ENCODE assay signal across 33 cellular contexts in genomic region chr20:62699741-62700140, GRCh38. TPM values are rescaled to one million over a fixed set of nuclear protein-coding genes. Genes with fewer than 3 reads are reported as not detected.
"Had no signal": no experiment of that assay in that cellular context is flagged by ENCODE, and none has a peak within 500 bp of the region (broad histone marks: within the 10 kb centered on the region; RNA-seq: fewer than 3 reads in every experiment).

No MANE protein-coding gene starts in this region.

- H3K27ac ChIP-seq: adrenal gland, body of pancreas, breast epithelium, cardiac muscle cell, coronary artery, dorsolateral prefrontal cortex had no signal

- H3K27me3 ChIP-seq: adrenal gland, body of pancreas, cardiac muscle cell had no signal

- H3K4me3 ChIP-seq: adrenal gland, body of pancreas, breast epithelium, cardiac muscle cell, coronary artery, dorsolateral prefrontal cortex had no signal

- H3K9me3 ChIP-seq: adrenal gland, body of pancreas, breast epithelium had no signal

- DNase-seq: activated CD4-positive, alpha-beta memory T cell treated with anti-CD3 and anti-CD28 coated beads for 36 hours; activated CD4-positive, alpha-beta T cell treated with anti-CD3 and anti-CD28 coated beads for 36 hours; activated CD4-positive, alpha-beta T cell treated with anti-CD3 and anti-CD28 coated beads, Interleukin-2, amount 10 ng/mL, durations not matched to agents 24 days and 14 days; activated CD4-positive, CD25-positive, alpha-beta regulatory T cell; activated CD4-positive, CD25-positive, alpha-beta regulatory T cell treated with anti-CD3 and anti-CD28 coated beads, Interleukin-2, amount 50 U/mL, for 72 hours; activated CD8-positive, alpha-beta memory T cell treated with anti-CD3 and anti-CD28 coated beads, Interleukin-2, amount 10 ng/mL, durations not matched to agents 7 days and 5 days; activated CD8-positive, alpha-beta memory T cell treated with anti-CD3 and anti-CD28 coated beads, Interleukin-2, amount 50 U/mL, for 4 hours; activated CD8-positive, alpha-beta T cell treated with anti-CD3 and anti-CD28 coated beads, Interleukin-2, amount 10 ng/mL, durations not matched to agents 7 days and 5 days; activated effector memory CD4-positive, alpha-beta T cell treated with anti-CD3 and anti-CD28 coated beads, Interleukin-2, amount 50 U/mL, for 16 hours; activated naive CD4-positive, alpha-beta T cell treated with anti-CD3 and anti-CD28 coated beads for 36 hours; activated naive CD8-positive, alpha-beta T cell treated with anti-CD3 and anti-CD28 coated beads for 36 hours; activated naive CD8-positive, alpha-beta T cell treated with anti-CD3 and anti-CD28 coated beads, Interleukin-2, amount 50 U/mL, for 24 hours; activated T-cell treated with anti-CD3 and anti-CD28 coated beads, Interleukin-2, amount 50 U/mL, for 1 hour; activated T-cell treated with anti-CD3 and anti-CD28 coated beads, Interleukin-2, amount 50 U/mL, for 48 hours; adrenal gland; amygdala; aorta; body of pancreas; dorsolateral prefrontal cortex; effector memory CD4-positive, alpha-beta T cell; endodermal cell; foreskin fibroblast; T-helper 2 cell had no signal

- ATAC-seq: activated CD4-positive, alpha-beta T cell treated with anti-CD3 and anti-CD28 coated beads for 36 hours; activated CD8-positive, alpha-beta memory T cell treated with anti-CD3 and anti-CD28 coated beads, Interleukin-2, amount 10 ng/mL, durations not matched to agents 7 days and 5 days; activated CD8-positive, alpha-beta T cell treated with anti-CD3 and anti-CD28 coated beads, Interleukin-2, amount 10 ng/mL, durations not matched to agents 7 days and 5 days; activated naive CD8-positive, alpha-beta T cell treated with anti-CD3 and anti-CD28 coated beads, Interleukin-2, amount 50 U/mL, for 24 hours; body of pancreas; esophagus mucosa had no signal

- FAIRE-seq: frontal cortex had no signal

- H3K36me3 ChIP-seq: adrenal gland, breast epithelium, cardiac muscle cell had no signal

RNA-seq across cellular contexts. Expression of gene NTSR1, which starts 8.9 kb away (rescaled TPM):
- total RNA-seq: activated CD4-positive, alpha-beta memory T cell treated with anti-CD3 and anti-CD28 coated beads for 36 hours; activated CD4-positive, alpha-beta T cell treated with anti-CD3 and anti-CD28 coated beads, Interleukin-2, amount 10 ng/mL, durations not matched to agents 24 days and 14 days; activated CD8-positive, alpha-beta memory T cell treated with anti-CD3 and anti-CD28 coated beads for 36 hours; activated CD8-positive, alpha-beta memory T cell treated with anti-CD3 and anti-CD28 coated beads, Interleukin-2, amount 10 ng/mL, durations not matched to agents 7 days and 5 days; activated naive CD4-positive, alpha-beta T cell treated with anti-CD3 and anti-CD28 coated beads for 36 hours; activated naive CD8-positive, alpha-beta T cell treated with anti-CD3 and anti-CD28 coated beads for 36 hours; activated T-helper 1 cell treated with anti-CD3 and anti-CD28 coated beads, Interleukin-12 subunit alpha, Interleukin-12 subunit beta, Interleukin-2, Interleukin-4 antibody, amounts not matched to agents 30 ng/mL and 10 ng/mL and 1 ng/mL, durations not matched to agents 14 hours and 24 hours and 36 hours; activated T-helper 2 cell treated with anti-CD3 and anti-CD28 coated beads, Interferon-gamma antibody, Interleukin-2, Interleukin-4, amounts not matched to agents 10 μg/mL and 5 μg/mL and 100 μg/mL, durations not matched to agents 14 hours and 24 hours and 36 hours; aorta; body of pancreas; epithelial cell of proximal tubule; esophagus mucosa; T-helper 1 cell treated with Interleukin-12 subunit alpha and Interleukin-12 subunit beta and Interleukin-4 antibody, amounts not matched to agents 30 ng/mL and 1 ng/mL, for 36 hours had no signal
- polyA plus RNA-seq: aorta, cardiac muscle cell had no signal
